In genomic region chr12:110320548-110320947, GRCh38 we compare ENCODE assay signal across 1 cellular context.
A peak's percentile ranks its signal among the peaks of the same experiment; 100 is the strongest.
TF ChIP-seq lines count a peak whose summit lies in the region.

No MANE protein-coding gene starts in this region.

TF ChIP-seq in HepG2, 621 proteins besides CTCF, POLR2A, EP300 and RAD21 (continued from another document):
- TF ChIP-seq STAG1 (CRISPR knock-in tag; IDR thresholded peaks at IDR 0.05) (peak; percentile 30; the same call in 1 of the 2 replicates), CEBPB (IDR thresholded peaks at IDR 0.05; ENCODE audit: borderline replicate concordance, low read depth, low read length) (peak; percentile 52; the same call in 1 of the 2 replicates)
